1 cellular context compared by ENCODE assay signal in the genomic region with DNA sequence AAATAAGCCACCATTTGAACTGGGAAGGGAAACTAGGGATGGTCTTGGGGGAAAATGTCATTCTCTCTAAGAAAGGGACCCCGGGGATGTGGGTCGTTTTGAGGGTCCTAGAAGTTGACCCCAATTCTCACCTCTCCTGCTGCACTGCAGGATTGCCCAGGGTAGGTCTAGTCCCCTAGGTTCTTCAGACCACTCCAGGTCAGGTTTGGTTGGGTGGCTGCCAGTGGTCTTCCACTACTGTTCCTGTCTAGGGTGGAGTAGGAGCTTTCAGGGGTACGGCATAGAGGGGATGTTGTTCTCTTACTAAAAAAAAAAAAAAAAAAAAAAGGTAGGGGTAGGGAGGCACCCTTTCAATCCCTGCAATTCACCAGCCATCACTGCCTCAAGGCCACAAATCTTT.
TF ChIP-seq lines count a peak whose summit lies in the region.

No MANE protein-coding gene starts in this region.

TF ChIP-seq in H1, 55 proteins besides CTCF, POLR2A, EP300 and RAD21:
- TF ChIP-seq RNF2 (IDR thresholded peaks at IDR 0.05; ENCODE audit: borderline replicate concordance, low read depth, low read length, missing control alignments, poor library complexity, severe bottlenecking) (peak; percentile 17), SIX5 (IDR thresholded peaks at IDR 0.05; ENCODE audit: low read depth, low read length) (no peak), JUND (IDR thresholded peaks at IDR 0.05; ENCODE audit: low read length) (no peak)
